Comparison of ENCODE assay signal across 1 cellular context in genomic region chr2:70619167-70619566, GRCh38.
TF ChIP-seq lines count a peak whose summit lies in the region.

No MANE protein-coding gene starts in this region.

TF ChIP-seq in H1, 55 proteins besides CTCF, POLR2A, EP300 and RAD21:
- no peak for TF ChIP-seq KDM5A (IDR thresholded peaks at IDR 0.05; ENCODE audit: low read length)
- TF ChIP-seq SUZ12 (IDR thresholded peaks at IDR 0.05; ENCODE audit: low read length), result no peak
- no peak for TF ChIP-seq CREB1 (IDR thresholded peaks at IDR 0.05)
- no peak for TF ChIP-seq MAFK (IDR thresholded peaks at IDR 0.05; ENCODE audit: low read depth, low read length)
- no peak for TF ChIP-seq KDM1A (IDR thresholded peaks at IDR 0.05; ENCODE audit: borderline replicate concordance, low read length)
- no peak for TF ChIP-seq TEAD4 (IDR thresholded peaks at IDR 0.05; ENCODE audit: low read depth, low read length)
- TF ChIP-seq NRF1 (IDR thresholded peaks at IDR 0.05; ENCODE audit: low read depth, low read length), result no peak
- no peak for TF ChIP-seq CBX8 (IDR thresholded peaks at IDR 0.05; ENCODE audit: borderline replicate concordance, low read depth, low read length)
- no peak for TF ChIP-seq ZNF274 (IDR thresholded peaks at IDR 0.05; ENCODE audit: borderline replicate concordance, extremely low read depth, low read length)
